In genomic region chr16:88479795-88480760, GRCh38 we compare ENCODE assay signal across 10 cellular contexts. TPM values are rescaled to one million over a fixed set of nuclear protein-coding genes. Genes with fewer than 3 reads are reported as not detected.
DNase-seq lines count a peak whose midpoint lies in the region; ATAC-seq and TF ChIP-seq lines count a peak whose summit lies in the region.
"Had no signal": no experiment of that assay in that cellular context is flagged by ENCODE, and none has a peak within 500 bp of the region (broad histone marks: within the 10 kb centered on the region; RNA-seq: fewer than 3 reads in every experiment).

No MANE protein-coding gene starts in this region.

- no peak overlapping the region for H3K4me3 Mint-ChIP-seq in activated CD4-positive, alpha-beta T cell treated with anti-CD3 and anti-CD28 coated beads, Interleukin-2, amount 10 ng/mL, durations not matched to agents 7 days and 5 days
- H3K4me3 Mint-ChIP-seq: dendritic cell treated with granulocyte-macrophage colony-stimulating factor and Interleukin-4, amounts not matched to agents 40 ng/mL and 50 ng/mL, for 4 days had no signal

- POLR2A ChIA-PET in activated CD4-positive, alpha-beta T cell treated with anti-CD3 and anti-CD28 coated beads, Interleukin-2, amount 10 ng/mL, durations not matched to agents 7 days and 5 days (lab: Charles Lee) = no interaction called here

- CTCF ChIA-PET in activated CD4-positive, alpha-beta T cell treated with anti-CD3 and anti-CD28 coated beads, Interleukin-2, amount 10 ng/mL, durations not matched to agents 7 days and 5 days (lab: Charles Lee) = no interaction called here

- no peak for TF ChIP-seq CTCF in GM12865 (IDR thresholded peaks at IDR 0.05; ENCODE audit: insufficient read depth, low read depth, low read length, missing control alignments)
- TF ChIP-seq CTCF in mucosa of descending colon (IDR thresholded peaks at IDR 0.05) = no peak

- no peaks in the 10 kb centered on the region for H3K27me3 Mint-ChIP-seq in activated CD4-positive, alpha-beta T cell treated with anti-CD3 and anti-CD28 coated beads, Interleukin-2, amount 10 ng/mL, durations not matched to agents 7 days and 5 days

- no peaks in the 10 kb centered on the region for H3K4me1 ChIP-seq in mucosa of descending colon (ENCODE audit: low read depth)

- peak; percentile 52 for DNase-seq in GM12865 (ENCODE audit: low read depth)
- no peak for DNase-seq in activated CD4-positive, alpha-beta T cell treated with anti-CD3 and anti-CD28 coated beads, Interleukin-2, amount 10 ng/mL, durations not matched to agents 7 days and 5 days
- no peak for DNase-seq in mucosa of descending colon
- no peak for DNase-seq in NCI-H2029 (lab: John Stamatoyannopoulos, UW)
- no peak for DNase-seq in MG63

- intact Hi-C loops in mucosa of descending colon (cut with DNase I, micrococcal nuclease) = no loop called here

- H3K4me1 Mint-ChIP-seq in activated CD4-positive, alpha-beta T cell treated with anti-CD3 and anti-CD28 coated beads, Interleukin-2, amount 10 ng/mL, durations not matched to agents 7 days and 5 days = peaks cover 34% of the 10 kb centered on the region

- no peaks in the 10 kb centered on the region for H3K36me3 ChIP-seq in mucosa of descending colon (ENCODE audit: low read depth)
- H3K36me3 ChIP-seq in MG63 = no peaks in the 10 kb centered on the region

- ATAC-seq in GM21737 (IDR thresholded peaks at IDR 0.05; ENCODE audit: unreplicated experiment) (peak; percentile 56), mucosa of descending colon (peak; percentile 51), HG03097 (IDR thresholded peaks at IDR 0.05; ENCODE audit: low FRiP score, unreplicated experiment) (no peak), SK-N-SH treated with all-trans-retinoic acid at 6 μM for 48 hours (no peak)
- ATAC-seq: HCT116 had no signal

- H3K27me3 ChIP-seq in MG63 = no peaks in the 10 kb centered on the region

- H3K27ac Mint-ChIP-seq in activated CD4-positive, alpha-beta T cell treated with anti-CD3 and anti-CD28 coated beads, Interleukin-2, amount 10 ng/mL, durations not matched to agents 7 days and 5 days = peak overlapping the region; percentile 69
- H3K27ac Mint-ChIP-seq: dendritic cell treated with granulocyte-macrophage colony-stimulating factor and Interleukin-4, amounts not matched to agents 40 ng/mL and 50 ng/mL, for 4 days had no signal

- H3K36me3 Mint-ChIP-seq in activated CD4-positive, alpha-beta T cell treated with anti-CD3 and anti-CD28 coated beads, Interleukin-2, amount 10 ng/mL, durations not matched to agents 7 days and 5 days (ENCODE audit: low read depth) = no peaks in the 10 kb centered on the region

- H3K4me3 ChIP-seq in GM12865 (ENCODE audit: low read depth, low read length) (no peak overlapping the region), mucosa of descending colon (no peak overlapping the region), MG63 (no peak overlapping the region)

- no peaks in the 10 kb centered on the region for H3K9me3 ChIP-seq in mucosa of descending colon
- no peaks in the 10 kb centered on the region for H3K9me3 ChIP-seq in MG63

- H3K9me3 Mint-ChIP-seq in activated CD4-positive, alpha-beta T cell treated with anti-CD3 and anti-CD28 coated beads, Interleukin-2, amount 10 ng/mL, durations not matched to agents 7 days and 5 days = no peaks in the 10 kb centered on the region
- H3K9me3 Mint-ChIP-seq: dendritic cell treated with granulocyte-macrophage colony-stimulating factor and Interleukin-4, amounts not matched to agents 40 ng/mL and 50 ng/mL, for 4 days had no signal

TF ChIP-seq in SK-N-SH treated with all-trans-retinoic acid at 6 μM for 48 hours, 23 proteins besides CTCF, POLR2A, EP300 and RAD21 (continues in another document):
- no peak for TF ChIP-seq PPARA (CRISPR knock-in tag; IDR thresholded peaks at IDR 0.05; ENCODE audit: borderline replicate concordance)
- no peak for TF ChIP-seq ZNF70 (CRISPR knock-in tag; IDR thresholded peaks at IDR 0.05)
- TF ChIP-seq ZNF565 (CRISPR knock-in tag; conservative IDR thresholded peaks at IDR 0.05; ENCODE audit: low read depth) = no peak
- TF ChIP-seq, protein P1, sequence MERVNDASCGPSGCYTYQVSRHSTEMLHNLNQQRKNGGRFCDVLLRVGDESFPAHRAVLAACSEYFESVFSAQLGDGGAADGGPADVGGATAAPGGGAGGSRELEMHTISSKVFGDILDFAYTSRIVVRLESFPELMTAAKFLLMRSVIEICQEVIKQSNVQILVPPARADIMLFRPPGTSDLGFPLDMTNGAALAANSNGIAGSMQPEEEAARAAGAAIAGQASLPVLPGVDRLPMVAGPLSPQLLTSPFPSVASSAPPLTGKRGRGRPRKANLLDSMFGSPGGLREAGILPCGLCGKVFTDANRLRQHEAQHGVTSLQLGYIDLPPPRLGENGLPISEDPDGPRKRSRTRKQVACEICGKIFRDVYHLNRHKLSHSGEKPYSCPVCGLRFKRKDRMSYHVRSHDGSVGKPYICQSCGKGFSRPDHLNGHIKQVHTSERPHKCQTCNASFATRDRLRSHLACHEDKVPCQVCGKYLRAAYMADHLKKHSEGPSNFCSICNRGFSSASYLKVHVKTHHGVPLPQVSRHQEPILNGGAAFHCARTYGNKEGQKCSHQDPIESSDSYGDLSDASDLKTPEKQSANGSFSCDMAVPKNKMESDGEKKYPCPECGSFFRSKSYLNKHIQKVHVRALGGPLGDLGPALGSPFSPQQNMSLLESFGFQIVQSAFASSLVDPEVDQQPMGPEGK (CRISPR knock-in tag; IDR thresholded peaks at IDR 0.05; ENCODE audit: borderline replicate concordance) = no peak
- TF ChIP-seq, protein P2, sequence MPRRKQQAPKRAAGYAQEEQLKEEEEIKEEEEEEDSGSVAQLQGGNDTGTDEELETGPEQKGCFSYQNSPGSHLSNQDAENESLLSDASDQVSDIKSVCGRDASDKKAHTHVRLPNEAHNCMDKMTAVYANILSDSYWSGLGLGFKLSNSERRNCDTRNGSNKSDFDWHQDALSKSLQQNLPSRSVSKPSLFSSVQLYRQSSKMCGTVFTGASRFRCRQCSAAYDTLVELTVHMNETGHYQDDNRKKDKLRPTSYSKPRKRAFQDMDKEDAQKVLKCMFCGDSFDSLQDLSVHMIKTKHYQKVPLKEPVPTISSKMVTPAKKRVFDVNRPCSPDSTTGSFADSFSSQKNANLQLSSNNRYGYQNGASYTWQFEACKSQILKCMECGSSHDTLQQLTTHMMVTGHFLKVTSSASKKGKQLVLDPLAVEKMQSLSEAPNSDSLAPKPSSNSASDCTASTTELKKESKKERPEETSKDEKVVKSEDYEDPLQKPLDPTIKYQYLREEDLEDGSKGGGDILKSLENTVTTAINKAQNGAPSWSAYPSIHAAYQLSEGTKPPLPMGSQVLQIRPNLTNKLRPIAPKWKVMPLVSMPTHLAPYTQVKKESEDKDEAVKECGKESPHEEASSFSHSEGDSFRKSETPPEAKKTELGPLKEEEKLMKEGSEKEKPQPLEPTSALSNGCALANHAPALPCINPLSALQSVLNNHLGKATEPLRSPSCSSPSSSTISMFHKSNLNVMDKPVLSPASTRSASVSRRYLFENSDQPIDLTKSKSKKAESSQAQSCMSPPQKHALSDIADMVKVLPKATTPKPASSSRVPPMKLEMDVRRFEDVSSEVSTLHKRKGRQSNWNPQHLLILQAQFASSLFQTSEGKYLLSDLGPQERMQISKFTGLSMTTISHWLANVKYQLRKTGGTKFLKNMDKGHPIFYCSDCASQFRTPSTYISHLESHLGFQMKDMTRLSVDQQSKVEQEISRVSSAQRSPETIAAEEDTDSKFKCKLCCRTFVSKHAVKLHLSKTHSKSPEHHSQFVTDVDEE (CRISPR knock-in tag; IDR thresholded peaks at IDR 0.05) = no peak
- no peak for TF ChIP-seq TCF4 (CRISPR knock-in tag; IDR thresholded peaks at IDR 0.05; ENCODE audit: borderline replicate concordance)
- no peak for TF ChIP-seq CSDC2 (CRISPR knock-in tag; IDR thresholded peaks at IDR 0.05)
- TF ChIP-seq ZC3H10 (CRISPR knock-in tag; IDR thresholded peaks at IDR 0.05) = no peak
- TF ChIP-seq ZFP30 (CRISPR knock-in tag; IDR thresholded peaks at IDR 0.05) = no peak
- TF ChIP-seq, protein P3, sequence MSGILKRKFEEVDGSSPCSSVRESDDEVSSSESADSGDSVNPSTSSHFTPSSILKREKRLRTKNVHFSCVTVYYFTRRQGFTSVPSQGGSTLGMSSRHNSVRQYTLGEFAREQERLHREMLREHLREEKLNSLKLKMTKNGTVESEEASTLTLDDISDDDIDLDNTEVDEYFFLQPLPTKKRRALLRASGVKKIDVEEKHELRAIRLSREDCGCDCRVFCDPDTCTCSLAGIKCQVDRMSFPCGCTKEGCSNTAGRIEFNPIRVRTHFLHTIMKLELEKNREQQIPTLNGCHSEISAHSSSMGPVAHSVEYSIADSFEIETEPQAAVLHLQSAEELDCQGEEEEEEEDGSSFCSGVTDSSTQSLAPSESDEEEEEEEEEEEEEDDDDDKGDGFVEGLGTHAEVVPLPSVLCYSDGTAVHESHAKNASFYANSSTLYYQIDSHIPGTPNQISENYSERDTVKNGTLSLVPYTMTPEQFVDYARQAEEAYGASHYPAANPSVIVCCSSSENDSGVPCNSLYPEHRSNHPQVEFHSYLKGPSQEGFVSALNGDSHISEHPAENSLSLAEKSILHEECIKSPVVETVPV (CRISPR knock-in tag; IDR thresholded peaks at IDR 0.05) = no peak
- no peak for TF ChIP-seq SNAI2 (CRISPR knock-in tag; IDR thresholded peaks at IDR 0.05)
- TF ChIP-seq, protein P4, sequence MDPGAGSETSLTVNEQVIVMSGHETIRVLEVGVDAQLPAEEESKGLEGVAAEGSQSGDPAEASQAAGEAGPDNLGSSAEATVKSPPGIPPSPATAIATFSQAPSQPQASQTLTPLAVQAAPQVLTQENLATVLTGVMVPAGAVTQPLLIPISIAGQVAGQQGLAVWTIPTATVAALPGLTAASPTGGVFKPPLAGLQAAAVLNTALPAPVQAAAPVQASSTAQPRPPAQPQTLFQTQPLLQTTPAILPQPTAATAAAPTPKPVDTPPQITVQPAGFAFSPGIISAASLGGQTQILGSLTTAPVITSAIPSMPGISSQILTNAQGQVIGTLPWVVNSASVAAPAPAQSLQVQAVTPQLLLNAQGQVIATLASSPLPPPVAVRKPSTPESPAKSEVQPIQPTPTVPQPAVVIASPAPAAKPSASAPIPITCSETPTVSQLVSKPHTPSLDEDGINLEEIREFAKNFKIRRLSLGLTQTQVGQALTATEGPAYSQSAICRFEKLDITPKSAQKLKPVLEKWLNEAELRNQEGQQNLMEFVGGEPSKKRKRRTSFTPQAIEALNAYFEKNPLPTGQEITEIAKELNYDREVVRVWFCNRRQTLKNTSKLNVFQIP (CRISPR knock-in tag; IDR thresholded peaks at IDR 0.05; ENCODE audit: borderline replicate concordance, low read depth) = no peak
- no peak for TF ChIP-seq RARB (CRISPR knock-in tag; IDR thresholded peaks at IDR 0.05)
- no peak for TF ChIP-seq GLIS3 (CRISPR knock-in tag; IDR thresholded peaks at IDR 0.05)

RNA-seq across cellular contexts. Expression of gene ZFPM1, which starts 27.0 kb away (rescaled TPM):
- total RNA-seq in activated CD4-positive, alpha-beta T cell treated with anti-CD3 and anti-CD28 coated beads, Interleukin-2, amount 10 ng/mL, durations not matched to agents 7 days and 5 days = 10 to 100 TPM; 12.7 to 13.8 TPM
- total RNA-seq in mucosa of descending colon = 10 to 100 TPM in 1 of 3 donors, 1 to 10 TPM in 2; 5.2 to 10.3 (median 7.2) TPM
- total RNA-seq in MG63 (2014; rRNA removed; shearing (Covaris generic); ENCODE audit: low replicate concordance) = 0.33 TPM in 1 of 2 replicates, not detected in the other

Comparison
In these comparisons a context has a peak if more than half of its experiments do, and no peak if none do; other contexts are left out.
1. ATAC-seq: peak in GM21737 (single experiment) and mucosa of descending colon (single experiment); none in HG03097 (single experiment) and SK-N-SH treated with all-trans-retinoic acid at 6 μM for 48 hours (single experiment).